Comparison of ENCODE assay signal across 17 cellular contexts in genomic region chr15:52731004-52731403, GRCh38. TPM values are rescaled to one million over a fixed set of nuclear protein-coding genes. Genes with fewer than 3 reads are reported as not detected.
DNase-seq lines count a peak whose midpoint lies in the region; ATAC-seq and TF ChIP-seq lines count a peak whose summit lies in the region.
"Had no signal": no experiment of that assay in that cellular context is flagged by ENCODE, and none has a peak within 500 bp of the region (broad histone marks: within the 10 kb centered on the region; RNA-seq: fewer than 3 reads in every experiment).

No MANE protein-coding gene starts in this region.

- no peak overlapping the region for H3K23ac ChIP-seq in mesendoderm (ENCODE audit: low read length)

- H3K9me3 Mint-ChIP-seq in activated naive CD8-positive, alpha-beta T cell treated with anti-CD3 and anti-CD28 coated beads, Interleukin-2, amount 10 ng/mL, durations not matched to agents 7 days and 5 days = no peaks in the 10 kb centered on the region
- H3K9me3 Mint-ChIP-seq in activated naive CD8-positive, alpha-beta T cell treated with anti-CD3 and anti-CD28 coated beads for 36 hours = no peaks in the 10 kb centered on the region
- no peaks in the 10 kb centered on the region for H3K9me3 Mint-ChIP-seq in T-cell

- peaks cover 4% of the 10 kb centered on the region for H3K27me3 Mint-ChIP-seq in activated naive CD8-positive, alpha-beta T cell treated with anti-CD3 and anti-CD28 coated beads, Interleukin-2, amount 10 ng/mL, durations not matched to agents 7 days and 5 days
- H3K27me3 Mint-ChIP-seq in activated naive CD8-positive, alpha-beta T cell treated with anti-CD3 and anti-CD28 coated beads for 36 hours = no peaks in the 10 kb centered on the region
- H3K27me3 Mint-ChIP-seq in T-cell = no peaks in the 10 kb centered on the region

- no CpG with 5 or more reads among the region's 3 CpGs for WGBS in mesendoderm (ENCODE audit: extremely low coverage, insufficient coverage, low lambda C conversion rate)

- H3K4me3 ChIP-seq in mesendoderm (ENCODE audit: low read length) (no peak overlapping the region), colonic mucosa (no peak overlapping the region)
- H3K4me3 ChIP-seq: A549 had no signal

- no peak overlapping the region for H3K27ac ChIP-seq in mesendoderm (ENCODE audit: low read depth, low read length)
- H3K27ac ChIP-seq in colonic mucosa = no peak overlapping the region
- H3K27ac ChIP-seq: A549, C4-2B, RWPE1 had no signal

- H3K36me3 ChIP-seq in mesendoderm (ENCODE audit: control insufficient read depth, insufficient read depth, low read length) = no peaks in the 10 kb centered on the region
- H3K36me3 ChIP-seq in colonic mucosa = no peaks in the 10 kb centered on the region

- H3K79me1 ChIP-seq in mesendoderm (ENCODE audit: low read length) = no peaks in the 10 kb centered on the region

- intact Hi-C loops in colonic mucosa (cut with DNase I) = loop anchor here (10.0 kb wide), 1 partner anchor 206 kb away; the partner anchor contains the start of gene MYO5A

- H3K4me2 ChIP-seq in mesendoderm (ENCODE audit: low read length) = no peak overlapping the region
- H3K4me2 ChIP-seq: A549 had no signal

- no peaks in the 10 kb centered on the region for H3K4me1 ChIP-seq in mesendoderm (ENCODE audit: control insufficient read depth, low read depth, low read length)
- no peaks in the 10 kb centered on the region for H3K4me1 ChIP-seq in colonic mucosa

- no peaks in the 10 kb centered on the region for H3K79me2 ChIP-seq in mesendoderm (ENCODE audit: control insufficient read depth, insufficient read depth, low read length)

- peaks cover 35% of the 10 kb centered on the region for H3K4me1 Mint-ChIP-seq in activated naive CD8-positive, alpha-beta T cell treated with anti-CD3 and anti-CD28 coated beads, Interleukin-2, amount 10 ng/mL, durations not matched to agents 7 days and 5 days
- H3K4me1 Mint-ChIP-seq in activated naive CD8-positive, alpha-beta T cell treated with anti-CD3 and anti-CD28 coated beads for 36 hours = peaks cover 18% of the 10 kb centered on the region
- H3K4me1 Mint-ChIP-seq in T-cell = peaks cover 13 to 26% (median 24%) of the 10 kb centered on the region in 3 donors

- no peak for TF ChIP-seq CTCF in colonic mucosa (IDR thresholded peaks at IDR 0.05)

- CTCF ChIA-PET in T-cell (lab: Charles Lee) = interaction anchor here (0.5 to 1.7 kb wide), 12 partner anchors 21 to 560 kb away, joined by 3 to 7 read pairs (median 4); no protein-coding TSS in a partner anchor

- no peak overlapping the region for H3K4me3 Mint-ChIP-seq in activated naive CD8-positive, alpha-beta T cell treated with anti-CD3 and anti-CD28 coated beads, Interleukin-2, amount 10 ng/mL, durations not matched to agents 7 days and 5 days
- H3K4me3 Mint-ChIP-seq in activated naive CD8-positive, alpha-beta T cell treated with anti-CD3 and anti-CD28 coated beads for 36 hours = no peak overlapping the region
- no peak overlapping the region for H3K4me3 Mint-ChIP-seq in T-cell

- H3K18ac ChIP-seq in mesendoderm (ENCODE audit: low read length) = no peak overlapping the region

- H3K27ac Mint-ChIP-seq in activated naive CD8-positive, alpha-beta T cell treated with anti-CD3 and anti-CD28 coated beads, Interleukin-2, amount 10 ng/mL, durations not matched to agents 7 days and 5 days = peak overlapping the region; percentile 48
- H3K27ac Mint-ChIP-seq in activated naive CD8-positive, alpha-beta T cell treated with anti-CD3 and anti-CD28 coated beads for 36 hours = no peak overlapping the region
- peak overlapping the region; percentile 87 to 90 for H3K27ac Mint-ChIP-seq in T-cell

- H2AK5ac ChIP-seq in mesendoderm (ENCODE audit: low read length) = no peak overlapping the region

- H3K9me3 ChIP-seq in colonic mucosa = no peaks in the 10 kb centered on the region
- H3K9me3 ChIP-seq: A549 had no signal

- H3K9ac ChIP-seq in mesendoderm (ENCODE audit: low read length) (no peak overlapping the region), colonic mucosa (ENCODE audit: low read depth in 2 of 2, low read length in 2 of 2) (no peak overlapping the region)

- no peaks in the 10 kb centered on the region for H3K36me3 Mint-ChIP-seq in activated naive CD8-positive, alpha-beta T cell treated with anti-CD3 and anti-CD28 coated beads, Interleukin-2, amount 10 ng/mL, durations not matched to agents 7 days and 5 days
- H3K36me3 Mint-ChIP-seq in activated naive CD8-positive, alpha-beta T cell treated with anti-CD3 and anti-CD28 coated beads for 36 hours = no peaks in the 10 kb centered on the region
- no peaks in the 10 kb centered on the region for H3K36me3 Mint-ChIP-seq in T-cell

- no peak overlapping the region for H3K56ac ChIP-seq in mesendoderm (ENCODE audit: low read length)

- POLR2A ChIA-PET in activated naive CD8-positive, alpha-beta T cell treated with anti-CD3 and anti-CD28 coated beads, Interleukin-2, amount 10 ng/mL, durations not matched to agents 7 days and 5 days (lab: Charles Lee) = interaction anchor here (1.1 kb wide), 1 partner anchor 52 kb away, joined by 8 read pairs; the partner anchor contains the start of gene ATOSA
- POLR2A ChIA-PET in T-cell (lab: Charles Lee) = interaction anchor here in 1 of 2 donors (0.6 to 0.7 kb wide), 3 partner anchors 71 to 554 kb away, joined by 4 read pairs; no protein-coding TSS in a partner anchor

- peak overlapping the region; percentile 75 for H3K4ac ChIP-seq in mesendoderm (ENCODE audit: low read depth, low read length)

- H4K8ac ChIP-seq in mesendoderm (ENCODE audit: low read depth, low read length) = no peak overlapping the region

- ATAC-seq in activated naive CD8-positive, alpha-beta T cell treated with anti-CD3 and anti-CD28 coated beads, Interleukin-2, amount 10 ng/mL, durations not matched to agents 7 days and 5 days (ENCODE audit: low read depth) = no peak
- ATAC-seq in T-cell (replicated peaks in 1 of 4) (no peak), GM21737 (IDR thresholded peaks at IDR 0.05; ENCODE audit: unreplicated experiment) (no peak)
- ATAC-seq: A549 had no signal

- H3K27me3 ChIP-seq in mesendoderm (ENCODE audit: insufficient read depth, low read length, poor library complexity) = no peaks in the 10 kb centered on the region
- H3K27me3 ChIP-seq in colonic mucosa = no peaks in the 10 kb centered on the region

- H2BK5ac ChIP-seq in mesendoderm (ENCODE audit: low read length) = no peak overlapping the region

- DNase-seq in activated naive CD8-positive, alpha-beta T cell treated with anti-CD3 and anti-CD28 coated beads, Interleukin-2, amount 10 ng/mL, durations not matched to agents 7 days and 5 days = no peak
- DNase-seq in activated naive CD8-positive, alpha-beta T cell treated with anti-CD3 and anti-CD28 coated beads for 36 hours = no peak
- DNase-seq in T-cell (no peak), mesendoderm (no peak), hypothalamus (lab: John Stamatoyannopoulos, UW) (no peak), colonic mucosa (no peak)
- DNase-seq: EL; NCI-H187 treated with DMSO at 0.1 percent for 48 hours; NCI-H345; NCI-H526; NK-92 treated with Interleukin-12 subunit alpha and Interleukin-12 subunit beta, amount 100 ng/mL, for 24 hours had no signal

- no peak overlapping the region for H2BK15ac ChIP-seq in mesendoderm (replicated peaks; ENCODE audit: low read depth)

- H2BK120ac ChIP-seq in mesendoderm (ENCODE audit: low read depth, low read length) = peak overlapping the region; percentile 88

- H4K5ac ChIP-seq in mesendoderm (ENCODE audit: low read length) = no peak overlapping the region

RNA-seq across cellular contexts. Expression of gene ATOSA, which starts 51.8 kb away (rescaled TPM):
- 10 to 100 TPM; 60.5 to 65.1 TPM for total RNA-seq in activated naive CD8-positive, alpha-beta T cell treated with anti-CD3 and anti-CD28 coated beads, Interleukin-2, amount 10 ng/mL, durations not matched to agents 7 days and 5 days
- 1 to 10 TPM; 9.7 to 9.8 TPM for total RNA-seq in activated naive CD8-positive, alpha-beta T cell treated with anti-CD3 and anti-CD28 coated beads for 36 hours
- 100 to 1,000 TPM in 2 of 5 donors, 10 to 100 TPM in 3; 88.2 to 121 (median 96.1) TPM for total RNA-seq in T-cell
- polyA plus RNA-seq in mesendoderm (2013, experiment 1 of 2) = 2.5 TPM
- polyA plus RNA-seq in mesendoderm (2013, experiment 2 of 2) = 2.4 TPM
- total RNA-seq in colonic mucosa = 10 to 100 TPM; 29.6 to 34.5 TPM

RNA-seq across cellular contexts. Expression of gene ONECUT1, which starts 59.1 kb away (rescaled TPM):
- not detected for total RNA-seq in activated naive CD8-positive, alpha-beta T cell treated with anti-CD3 and anti-CD28 coated beads, Interleukin-2, amount 10 ng/mL, durations not matched to agents 7 days and 5 days
- not detected for total RNA-seq in activated naive CD8-positive, alpha-beta T cell treated with anti-CD3 and anti-CD28 coated beads for 36 hours
- total RNA-seq in T-cell = under 1 TPM in 1 of 5 donors, not detected in 4; 0.13 TPM
- polyA plus RNA-seq in mesendoderm (2013, experiment 1 of 2) = 1.0 TPM
- polyA plus RNA-seq in mesendoderm (2013, experiment 2 of 2) = 0.88 TPM
- total RNA-seq in colonic mucosa = under 1 TPM in 1 of 2 donors, not detected in 1; 0.64 TPM
- total RNA-seq: HT-29, LHCN-M2 had no signal
